ENCODE assay signal across 8 cellular contexts in the genomic region with DNA sequence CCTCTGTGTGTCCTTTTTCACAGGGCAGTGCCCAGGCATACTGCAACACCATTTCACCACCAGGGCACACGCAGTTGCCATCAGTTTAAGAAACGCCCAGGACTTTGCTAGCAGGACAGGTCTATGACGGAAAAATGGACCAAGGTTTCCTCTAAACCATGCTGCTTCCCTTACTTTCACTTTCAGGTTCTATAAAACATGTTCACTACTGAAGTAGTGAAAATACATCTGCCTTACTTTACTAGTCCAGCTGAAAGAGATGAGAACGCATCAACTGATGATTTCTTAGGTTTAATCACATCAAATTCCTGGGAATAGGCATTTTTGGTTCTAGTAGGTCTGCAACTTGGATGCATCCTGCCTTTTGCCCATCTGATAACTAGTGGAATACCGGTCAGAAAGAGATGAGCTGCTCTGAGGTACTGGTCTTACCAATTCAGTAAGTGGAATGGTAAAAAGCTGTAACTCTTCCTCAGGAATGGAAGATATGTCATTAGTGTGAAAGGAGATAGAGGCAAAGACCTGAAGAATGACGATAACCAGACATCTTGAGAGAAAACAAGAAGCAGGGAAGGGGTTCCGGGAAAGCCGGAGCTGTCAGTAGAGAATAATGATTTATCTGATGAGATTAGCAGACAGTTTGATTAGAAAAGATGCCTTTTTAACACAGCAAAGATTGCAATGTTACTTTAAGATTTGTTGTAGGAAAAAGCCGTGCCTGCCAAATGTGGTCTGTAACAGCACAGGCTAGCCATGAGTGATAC.
DNase-seq lines count a peak whose midpoint lies in the region; ATAC-seq and TF ChIP-seq lines count a peak whose summit lies in the region.

No MANE protein-coding gene starts in this region.

- no peaks in the 10 kb centered on the region for H3K27me3 Mint-ChIP-seq in activated CD8-positive, alpha-beta T cell treated with anti-CD3 and anti-CD28 coated beads for 36 hours

- peaks cover 10% of the 10 kb centered on the region for H3K4me1 Mint-ChIP-seq in activated CD8-positive, alpha-beta T cell treated with anti-CD3 and anti-CD28 coated beads for 36 hours (ENCODE audit: low read depth)

- H3K9me3 Mint-ChIP-seq in activated CD8-positive, alpha-beta T cell treated with anti-CD3 and anti-CD28 coated beads for 36 hours = no peaks in the 10 kb centered on the region

- no peaks in the 10 kb centered on the region for H3K9me3 ChIP-seq in HUES48 (ENCODE audit: control insufficient read depth, insufficient read depth, low read length)

- no peaks in the 10 kb centered on the region for H3K27me3 ChIP-seq in HUES48 (ENCODE audit: control insufficient read depth, insufficient read depth, low read length)

- H3K27ac Mint-ChIP-seq in activated CD8-positive, alpha-beta T cell treated with anti-CD3 and anti-CD28 coated beads for 36 hours = peak overlapping the region; percentile 73

- no peak overlapping the region for H3K9ac ChIP-seq in HUES48 (ENCODE audit: low read depth, low read length)

- H3K27ac ChIP-seq in HUES48 (ENCODE audit: low read depth, low read length) = peak overlapping the region; percentile 1

- intact Hi-C loops in activated CD8-positive, alpha-beta T cell treated with anti-CD3 and anti-CD28 coated beads for 36 hours (cut with micrococcal nuclease) = no loop called here

- no peaks in the 10 kb centered on the region for H3K36me3 Mint-ChIP-seq in activated CD8-positive, alpha-beta T cell treated with anti-CD3 and anti-CD28 coated beads for 36 hours (ENCODE audit: low read depth)

- no peaks in the 10 kb centered on the region for H3K36me3 ChIP-seq in HUES48 (ENCODE audit: control insufficient read depth, insufficient read depth, low read length)

- ATAC-seq in GM21447 (IDR thresholded peaks at IDR 0.05; ENCODE audit: unreplicated experiment) = peak; percentile 83
- ATAC-seq in activated CD8-positive, alpha-beta T cell treated with anti-CD3 and anti-CD28 coated beads for 36 hours = peak; percentile 88

- no peak for TF ChIP-seq CTCF in GM10248 (IDR thresholded peaks at IDR 0.05; ENCODE audit: control extremely low read depth, extremely low read depth, low read depth, missing control alignments)
- TF ChIP-seq CTCF in activated CD8-positive, alpha-beta T cell treated with anti-CD3 and anti-CD28 coated beads for 36 hours (IDR thresholded peaks at IDR 0.05) = no peak

- DNase-seq in GM10248 (ENCODE audit: extremely low spot score) (peak; percentile 35), fibroblast of the conjunctiva (ENCODE audit: low read depth) (peak; percentile 17), pons (ENCODE audit: low spot score) (peak; percentile 72), COLO668 (lab: John Stamatoyannopoulos, UW; ENCODE audit: unreplicated experiment) (no peak), DMS79 treated with DMSO at 0.1 percent for 48 hours (lab: John Stamatoyannopoulos, UW) (no peak)
- peak; percentile 20 for DNase-seq in activated CD8-positive, alpha-beta T cell treated with anti-CD3 and anti-CD28 coated beads for 36 hours

- POLR2A ChIA-PET in GM10248 (lab: Yijun Ruan, JAX) = no interaction called here
- POLR2A ChIA-PET in activated CD8-positive, alpha-beta T cell treated with anti-CD3 and anti-CD28 coated beads for 36 hours (lab: Charles Lee) = no interaction called here

- H3K4me1 ChIP-seq in HUES48 (ENCODE audit: control insufficient read depth, insufficient read depth, low read length) = peaks cover 28% of the 10 kb centered on the region

- H3K4me3 ChIP-seq in HUES48 (ENCODE audit: low read depth, low read length) = no peak overlapping the region

- CTCF ChIA-PET in GM10248 (lab: Yijun Ruan, JAX) = interaction anchor here (1.3 to 1.5 kb wide), 3 partner anchors 12 to 19 kb away, joined by 3 to 4 read pairs (median 3); no protein-coding TSS in a partner anchor
- CTCF ChIA-PET in activated CD8-positive, alpha-beta T cell treated with anti-CD3 and anti-CD28 coated beads for 36 hours (lab: Charles Lee) = no interaction called here

- H3K4me3 Mint-ChIP-seq in activated CD8-positive, alpha-beta T cell treated with anti-CD3 and anti-CD28 coated beads for 36 hours = peak overlapping the region; percentile 65

Comparison
In these comparisons a context has a peak if more than half of its experiments do, and no peak if none do; other contexts are left out.
1. DNase-seq: peak in GM10248 (single experiment), activated CD8-positive, alpha-beta T cell treated with anti-CD3 and anti-CD28 coated beads for 36 hours (single experiment), fibroblast of the conjunctiva (single experiment) and pons (single experiment); none in COLO668 (single experiment) and DMS79 treated with DMSO at 0.1 percent for 48 hours (single experiment).